ENCODE assay signal across 14 cellular contexts in the genomic region with DNA sequence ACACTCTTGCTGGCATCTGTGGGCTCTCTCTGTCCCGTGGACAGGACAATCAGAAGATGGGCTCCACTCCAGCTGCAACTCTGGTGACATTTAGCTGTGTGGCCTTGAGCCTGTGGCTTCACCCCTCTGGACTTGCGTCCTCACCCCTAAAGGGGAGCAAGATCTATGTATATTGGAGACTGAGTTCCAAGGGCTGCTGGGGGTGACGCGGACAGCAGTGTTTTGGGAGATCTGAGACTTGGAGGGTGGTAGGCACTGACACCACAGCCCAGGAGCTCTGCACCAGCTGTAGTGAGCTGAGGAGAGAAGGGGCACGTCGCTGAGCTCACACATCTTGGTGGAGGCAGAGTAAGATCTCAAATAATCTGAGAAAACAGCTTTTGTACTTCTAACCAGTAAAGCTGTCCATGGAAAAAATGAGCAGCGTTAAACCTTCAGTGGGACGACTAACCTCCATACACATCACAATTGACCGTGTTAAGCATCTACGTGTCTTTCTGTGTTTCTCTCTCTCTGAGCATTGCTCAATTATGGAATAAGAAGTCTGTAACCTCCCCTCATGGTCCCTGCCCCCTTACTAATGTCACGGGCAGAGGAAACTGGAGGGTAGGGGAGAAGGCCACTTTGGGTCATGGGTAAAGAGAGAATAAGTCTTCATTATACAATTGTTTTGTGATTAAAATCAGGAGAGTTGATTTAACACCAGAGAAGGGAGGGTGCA.
DNase-seq lines count a peak whose midpoint lies in the region; ATAC-seq and TF ChIP-seq lines count a peak whose summit lies in the region.
"Had no signal": no experiment of that assay in that cellular context is flagged by ENCODE, and none has a peak within 500 bp of the region (broad histone marks: within the 10 kb centered on the region; RNA-seq: fewer than 3 reads in every experiment).

No MANE protein-coding gene starts in this region.

- H3K9me3 ChIP-seq in MM.1S (replicated peaks; ENCODE audit: insufficient read depth, low read length), result no peaks in the 10 kb centered on the region
- no peaks in the 10 kb centered on the region for H3K9me3 ChIP-seq in skeletal muscle tissue (ENCODE audit: control insufficient read depth in 3 of 3, low read length in 3 of 3)

- H3K36me3 Mint-ChIP-seq in activated naive CD8-positive, alpha-beta T cell treated with anti-CD3 and anti-CD28 coated beads, Interleukin-2, amount 50 U/mL, for 24 hours (ENCODE audit: low read depth), result peaks cover 2% of the 10 kb centered on the region

- peak overlapping the region; percentile 95 for H3K27ac Mint-ChIP-seq in activated naive CD8-positive, alpha-beta T cell treated with anti-CD3 and anti-CD28 coated beads, Interleukin-2, amount 50 U/mL, for 24 hours
- H3K27ac Mint-ChIP-seq: endodermal cell had no signal

- peak; percentile 54 to 62 for DNase-seq in activated T-cell treated with anti-CD3 and anti-CD28 coated beads, Interleukin-2, amount 50 U/mL, for 48 hours
- DNase-seq in activated T-cell treated with anti-CD3 and anti-CD28 coated beads, Interleukin-2, amount 50 U/mL, for 1 hour, result no peak
- DNase-seq in MM.1S (no peak), foreskin keratinocyte (no peak), SKM-1 (lab: John Stamatoyannopoulos, UW; ENCODE audit: unreplicated experiment) (no peak)
- DNase-seq in activated naive CD8-positive, alpha-beta T cell treated with anti-CD3 and anti-CD28 coated beads, Interleukin-2, amount 50 U/mL, for 24 hours, result peak; percentile 44
- DNase-seq: DMS79, endodermal cell, NCI-H2081 treated with DMSO at 0.1 percent for 48 hours, occipital lobe, SHP77 had no signal

- peak overlapping the region; percentile 70 for H3K4me3 Mint-ChIP-seq in activated naive CD8-positive, alpha-beta T cell treated with anti-CD3 and anti-CD28 coated beads, Interleukin-2, amount 50 U/mL, for 24 hours
- H3K4me3 Mint-ChIP-seq: endodermal cell had no signal

- no peaks in the 10 kb centered on the region for H3K9me3 Mint-ChIP-seq in activated naive CD8-positive, alpha-beta T cell treated with anti-CD3 and anti-CD28 coated beads, Interleukin-2, amount 50 U/mL, for 24 hours
- H3K9me3 Mint-ChIP-seq: endodermal cell had no signal

- H3K36me3 ChIP-seq in MM.1S (replicated peaks; ENCODE audit: insufficient read depth, low read length) (no peaks in the 10 kb centered on the region), skeletal muscle tissue (ENCODE audit: control insufficient read depth in 3 of 3, insufficient read depth in 3 of 3, low read length in 3 of 3) (no peaks in the 10 kb centered on the region)
- H3K36me3 ChIP-seq: brain microvascular endothelial cell had no signal

- no peaks in the 10 kb centered on the region for H3K9me2 ChIP-seq in MM.1S (replicated peaks; ENCODE audit: insufficient read depth, low read length)

- H3K27me3 Mint-ChIP-seq in activated naive CD8-positive, alpha-beta T cell treated with anti-CD3 and anti-CD28 coated beads, Interleukin-2, amount 50 U/mL, for 24 hours, result peaks cover 65% of the 10 kb centered on the region

- H3F3A ChIP-seq in MM.1S (ENCODE audit: insufficient read depth, low read length), result peaks cover 56% of the 10 kb centered on the region

- ATAC-seq in activated naive CD8-positive, alpha-beta T cell treated with anti-CD3 and anti-CD28 coated beads, Interleukin-2, amount 50 U/mL, for 24 hours, result peak; percentile 58
- ATAC-seq in GM21515 (IDR thresholded peaks at IDR 0.05; ENCODE audit: unreplicated experiment) (no peak), foreskin keratinocyte (no peak)

- H3K4me3 ChIP-seq in MM.1S (ENCODE audit: low read length), result no peak overlapping the region
- no peak overlapping the region for H3K4me3 ChIP-seq in skeletal muscle tissue (ENCODE audit: low read length in 3 of 3)

- H3K4me1 ChIP-seq in MM.1S (ENCODE audit: low read length) (peaks cover 80% of the 10 kb centered on the region), skeletal muscle tissue (ENCODE audit: control insufficient read depth in 3 of 3, insufficient read depth in 3 of 3, low read length in 3 of 3) (peaks cover 27 to 64% (median 48%) of the 10 kb centered on the region in 3 donors), foreskin keratinocyte (peaks cover 5% of the 10 kb centered on the region)

- H3K27me3 ChIP-seq in MM.1S (replicated peaks; ENCODE audit: insufficient read depth, low read length) (no peaks in the 10 kb centered on the region), skeletal muscle tissue (ENCODE audit: control insufficient read depth in 3 of 3, insufficient read depth in 3 of 3, low read length in 3 of 3) (no peaks in the 10 kb centered on the region), foreskin keratinocyte (peaks cover 92% of the 10 kb centered on the region)

- no peak for TF ChIP-seq CTCF in MM.1S (IDR thresholded peaks at IDR 0.05; ENCODE audit: low read length)
- no peak for TF ChIP-seq CTCF in foreskin keratinocyte (conservative IDR thresholded peaks at IDR 0.05)

- H3K9ac ChIP-seq in MM.1S (ENCODE audit: low read length) (peak overlapping the region; percentile 63; the same call in 1 of the 2 replicates), skeletal muscle tissue (ENCODE audit: low read depth in 1 of 3, low read length in 3 of 3) (no peak overlapping the region)

- peak overlapping the region; percentile 94 for H3K27ac ChIP-seq in MM.1S (ENCODE audit: low read length)
- peak overlapping the region; percentile 61 for H3K27ac ChIP-seq in skeletal muscle tissue (ENCODE audit: low read depth, low read length)
- H3K27ac ChIP-seq in foreskin keratinocyte, result no peak overlapping the region
- H3K27ac ChIP-seq: brain microvascular endothelial cell had no signal

- peaks cover 70% of the 10 kb centered on the region for H3K79me2 ChIP-seq in MM.1S (ENCODE audit: low read length)

- H2AFZ ChIP-seq in MM.1S (ENCODE audit: low read length), result no peak overlapping the region

- H3K4me2 ChIP-seq in MM.1S (ENCODE audit: low read depth, low read length), result peak overlapping the region; percentile 64

- peaks cover 82% of the 10 kb centered on the region for H3K4me1 Mint-ChIP-seq in activated naive CD8-positive, alpha-beta T cell treated with anti-CD3 and anti-CD28 coated beads, Interleukin-2, amount 50 U/mL, for 24 hours

- H4K20me1 ChIP-seq in MM.1S (ENCODE audit: insufficient read depth, low read length), result no peaks in the 10 kb centered on the region

Comparison
In these comparisons a context has a peak if more than half of its experiments do, and no peak if none do; other contexts are left out.
1. DNase-seq: peak in activated T-cell treated with anti-CD3 and anti-CD28 coated beads, Interleukin-2, amount 50 U/mL, for 48 hours (2 of 2) and activated naive CD8-positive, alpha-beta T cell treated with anti-CD3 and anti-CD28 coated beads, Interleukin-2, amount 50 U/mL, for 24 hours (single experiment); none in activated T-cell treated with anti-CD3 and anti-CD28 coated beads, Interleukin-2, amount 50 U/mL, for 1 hour (single experiment), MM.1S (single experiment), foreskin keratinocyte (0 of 2) and SKM-1 (single experiment).